25 cellular contexts compared by ENCODE assay signal in genomic region chr15:73015493-73015892, GRCh38. TPM values are rescaled to one million over a fixed set of nuclear protein-coding genes. Genes with fewer than 3 reads are reported as not detected.
A peak's percentile ranks its signal among the peaks of the same experiment; 100 is the strongest.
DNase-seq lines count a peak whose midpoint lies in the region; ATAC-seq and TF ChIP-seq lines count a peak whose summit lies in the region.
"Had no signal": no experiment of that assay in that cellular context is flagged by ENCODE, and none has a peak within 500 bp of the region (broad histone marks: within the 10 kb centered on the region; RNA-seq: fewer than 3 reads in every experiment).

No MANE protein-coding gene starts in this region.

- no peaks in the 10 kb centered on the region for H3K36me3 Mint-ChIP-seq in WTC11
- H3K36me3 Mint-ChIP-seq in activated T-helper 1 cell treated with anti-CD3 and anti-CD28 coated beads, Interleukin-12 subunit alpha, Interleukin-12 subunit beta, Interleukin-2, Interleukin-4 antibody, amounts not matched to agents 30 ng/mL and 10 ng/mL and 1 ng/mL, durations not matched to agents 14 hours and 24 hours and 36 hours (ENCODE audit: low read depth), result no peaks in the 10 kb centered on the region

- 0 out of 3 replicates have a peak, but pooled peaks have one; percentile 7 for TF ChIP-seq CTCF in GM12872 (IDR thresholded peaks at IDR 0.05; ENCODE audit: insufficient read depth, low read depth, low read length)
- TF ChIP-seq CTCF in HCT116 (IDR thresholded peaks at IDR 0.05 in 2 of 3, conservative IDR thresholded peaks at IDR 0.05 in 1 of 3; ENCODE audit: borderline replicate concordance in 1 of 3, insufficient read depth in 1 of 3, low read depth in 2 of 3, low read length in 2 of 3), result 0 out of 6 replicates have a peak, but pooled peaks of 1 of the 3 experiments have one; percentile 7
- TF ChIP-seq CTCF in WTC11 (IDR thresholded peaks at IDR 0.05), result no peak
- no peak for TF ChIP-seq CTCF in mucosa of descending colon (IDR thresholded peaks at IDR 0.05)
- no peak for TF ChIP-seq CTCF in adrenal gland (IDR thresholded peaks at IDR 0.05)

- TF ChIP-seq RAD21 in HCT116 (IDR thresholded peaks at IDR 0.05; ENCODE audit: low read depth), result no peak

- H3K27me3 Mint-ChIP-seq in WTC11 (ENCODE audit: low read depth), result peaks cover 4% of the 10 kb centered on the region; the same call in 1 of the 2 replicates
- H3K27me3 Mint-ChIP-seq in activated T-helper 1 cell treated with anti-CD3 and anti-CD28 coated beads, Interleukin-12 subunit alpha, Interleukin-12 subunit beta, Interleukin-2, Interleukin-4 antibody, amounts not matched to agents 30 ng/mL and 10 ng/mL and 1 ng/mL, durations not matched to agents 14 hours and 24 hours and 36 hours (ENCODE audit: insufficient read depth), result peaks cover 3% of the 10 kb centered on the region

- ATAC-seq in HCT116, result peak; percentile 53; the same call in 1 of the 2 replicates
- ATAC-seq in WTC11, result peak; percentile 86
- ATAC-seq in mucosa of descending colon, result peak; percentile 56
- ATAC-seq: Right ventricle myocardium inferior had no signal

- POLR2A ChIA-PET in HCT116 (lab: Charles Lee), result no interaction called here
- POLR2A ChIA-PET in WTC11 (lab: Charles Lee), result no interaction called here

- no peaks in the 10 kb centered on the region for H3K9me3 ChIP-seq in HCT116 (ENCODE audit: control insufficient read depth in 1 of 2, insufficient read depth in 1 of 2, low read depth in 1 of 2, low read length in 2 of 2)
- no peaks in the 10 kb centered on the region for H3K9me3 ChIP-seq in mucosa of descending colon
- no peaks in the 10 kb centered on the region for H3K9me3 ChIP-seq in adrenal gland (replicated peaks in 1 of 3)
- H3K9me3 ChIP-seq: MG63 had no signal

- peaks cover 27% of the 10 kb centered on the region for H3K4me1 Mint-ChIP-seq in WTC11
- no peaks in the 10 kb centered on the region for H3K4me1 Mint-ChIP-seq in activated T-helper 1 cell treated with anti-CD3 and anti-CD28 coated beads, Interleukin-12 subunit alpha, Interleukin-12 subunit beta, Interleukin-2, Interleukin-4 antibody, amounts not matched to agents 30 ng/mL and 10 ng/mL and 1 ng/mL, durations not matched to agents 14 hours and 24 hours and 36 hours (ENCODE audit: low read depth)

- H3K4me1 ChIP-seq in HCT116 (ENCODE audit: control insufficient read depth in 1 of 2, insufficient read depth in 2 of 2, low read length in 2 of 2) (no peaks in the 10 kb centered on the region), mucosa of descending colon (ENCODE audit: low read depth) (no peaks in the 10 kb centered on the region), adrenal gland (replicated peaks in 1 of 2) (no peaks in the 10 kb centered on the region)

- H2AFZ ChIP-seq in HCT116 (ENCODE audit: low read depth, low read length, poor library complexity, severe bottlenecking), result no peak overlapping the region

- H3K27ac ChIP-seq in HCT116 (ENCODE audit: low read depth, low read length) (no peak overlapping the region), adrenal gland (no peak overlapping the region)
- H3K27ac ChIP-seq: HL-60, SK-N-MC had no signal

- H3K4me3 Mint-ChIP-seq in WTC11, result no peak overlapping the region
- no peak overlapping the region for H3K4me3 Mint-ChIP-seq in activated T-helper 1 cell treated with anti-CD3 and anti-CD28 coated beads, Interleukin-12 subunit alpha, Interleukin-12 subunit beta, Interleukin-2, Interleukin-4 antibody, amounts not matched to agents 30 ng/mL and 10 ng/mL and 1 ng/mL, durations not matched to agents 14 hours and 24 hours and 36 hours
- H3K4me3 Mint-ChIP-seq: CD8-positive, alpha-beta memory T cell; IgD-negative memory B cell had no signal

- no peak overlapping the region for H3K4me2 ChIP-seq in HCT116 (ENCODE audit: low read length)

- BruUV-seq in HCT116 (replicated peaks; lab: Mats Ljungman, UMichigan), result no TSS peak

- intact Hi-C loops in HCT116 (cut with micrococcal nuclease) (no loop called here), mucosa of descending colon (cut with DNase I, micrococcal nuclease) (no loop called here), adrenal gland (cut with DNase I) (no loop called here)
- intact Hi-C loops in activated T-helper 1 cell treated with anti-CD3 and anti-CD28 coated beads, Interleukin-12 subunit alpha, Interleukin-12 subunit beta, Interleukin-2, Interleukin-4 antibody, amounts not matched to agents 30 ng/mL and 10 ng/mL and 1 ng/mL, durations not matched to agents 14 hours and 24 hours and 36 hours (cut with micrococcal nuclease), result no loop called here

- H3K9me3 Mint-ChIP-seq in WTC11, result no peaks in the 10 kb centered on the region
- H3K9me3 Mint-ChIP-seq in activated T-helper 1 cell treated with anti-CD3 and anti-CD28 coated beads, Interleukin-12 subunit alpha, Interleukin-12 subunit beta, Interleukin-2, Interleukin-4 antibody, amounts not matched to agents 30 ng/mL and 10 ng/mL and 1 ng/mL, durations not matched to agents 14 hours and 24 hours and 36 hours, result no peaks in the 10 kb centered on the region
- H3K9me3 Mint-ChIP-seq: CD8-positive, alpha-beta memory T cell had no signal

- H3K79me2 ChIP-seq in HCT116 (ENCODE audit: insufficient read depth, low read length), result no peaks in the 10 kb centered on the region

- no peak overlapping the region for H3K4me3 ChIP-seq in HCT116 (replicated peaks in 1 of 2; ENCODE audit: low read depth in 1 of 2, low read length in 2 of 2)
- no peak overlapping the region for H3K4me3 ChIP-seq in mucosa of descending colon
- no peak overlapping the region for H3K4me3 ChIP-seq in adrenal gland
- H3K4me3 ChIP-seq: MG63, SK-N-MC had no signal

- H3K9me2 ChIP-seq in HCT116 (ENCODE audit: insufficient read depth), result no peaks in the 10 kb centered on the region

- H3K27ac Mint-ChIP-seq in WTC11, result no peak overlapping the region
- no peak overlapping the region for H3K27ac Mint-ChIP-seq in activated T-helper 1 cell treated with anti-CD3 and anti-CD28 coated beads, Interleukin-12 subunit alpha, Interleukin-12 subunit beta, Interleukin-2, Interleukin-4 antibody, amounts not matched to agents 30 ng/mL and 10 ng/mL and 1 ng/mL, durations not matched to agents 14 hours and 24 hours and 36 hours

- no peaks in the 10 kb centered on the region for H4K20me1 ChIP-seq in HCT116 (ENCODE audit: insufficient read depth)

- no peak overlapping the region for H3K9ac ChIP-seq in HCT116 (ENCODE audit: low read length)

- CTCF ChIA-PET in HCT116 (lab: Charles Lee) (no interaction called here), WTC11 (lab: Charles Lee) (interaction anchor here (0.7 to 1.0 kb wide), 3 partner anchors 10 to 225 kb away, joined by 3 read pairs; no protein-coding TSS in a partner anchor)

- 86 to 95% (median 93%) methylated on average over 6 of the region's 6 CpGs for WGBS in adrenal gland, 4 donors

- H3K36me3 ChIP-seq in HCT116 (ENCODE audit: control insufficient read depth in 1 of 2, insufficient read depth in 2 of 2, low read length in 2 of 2) (no peaks in the 10 kb centered on the region), mucosa of descending colon (ENCODE audit: low read depth) (no peaks in the 10 kb centered on the region), adrenal gland (replicated peaks in 1 of 2) (no peaks in the 10 kb centered on the region)
- H3K36me3 ChIP-seq: MG63 had no signal

- RAD21 ChIA-PET in HCT116 (lab: Charles Lee; ENCODE audit: low non-redundant PET in 1 of 2, low total read pairs in 2 of 2, uncharacterized antibody in 2 of 2, unreplicated experiment in 2 of 2), result no interaction called here

- H3K27me3 ChIP-seq in HCT116 (ENCODE audit: insufficient read depth, low read length) (no peaks in the 10 kb centered on the region), adrenal gland (peaks cover 8% of the 10 kb centered on the region)
- H3K27me3 ChIP-seq: MG63 had no signal

- DNase-seq in HCT116 (ENCODE audit: low read depth, low spot score), result no peak
- peak; percentile 20 for DNase-seq in WTC11 (ENCODE audit: low spot score)
- no peak for DNase-seq in mucosa of descending colon
- no peak for DNase-seq in activated T-helper 1 cell treated with anti-CD3 and anti-CD28 coated beads, Interleukin-12 subunit alpha, Interleukin-12 subunit beta, Interleukin-2, Interleukin-4 antibody, amounts not matched to agents 30 ng/mL and 10 ng/mL and 1 ng/mL, durations not matched to agents 14 hours and 24 hours and 36 hours (ENCODE audit: low spot score)
- DNase-seq in adrenal gland, result no peak
- no peak for DNase-seq in activated effector memory CD4-positive, alpha-beta T cell treated with anti-CD3 and anti-CD28 coated beads, Interleukin-2, amount 50 U/mL, for 16 hours
- DNase-seq in NCI-H146 treated with DMSO at 0.1 percent for 48 hours (lab: John Stamatoyannopoulos, UW; ENCODE audit: unreplicated experiment), result no peak
- DNase-seq: C1 segment of cervical spinal cord; CD8-positive, alpha-beta memory T cell; DMS79 treated with DMSO at 0.1 percent for 48 hours; GOT3; Karpas-422; MG63; NCI-H1048; NCI-H1436; NCI-H2029; NCI-H2171; NCI-H446; NCI-H526 treated with DMSO at 0.1 percent for 48 hours; NK-92 treated with Interleukin-12 subunit alpha and Interleukin-12 subunit beta, amount 100 ng/mL, for 24 hours had no signal

- no peak for TF ChIP-seq POLR2A in HCT116 (IDR thresholded peaks at IDR 0.05; ENCODE audit: borderline replicate concordance, extremely low read depth, insufficient read depth, insufficient read length)
- no peak for TF ChIP-seq POLR2A in adrenal gland (IDR thresholded peaks at IDR 0.05)

TF ChIP-seq in HCT116, 20 proteins besides CTCF, POLR2A, EP300 and RAD21 (continues in another document):
- TF ChIP-seq POLR2AphosphoS5 (IDR thresholded peaks at IDR 0.05; ENCODE audit: low read depth, low read length) (no peak), EZH2 (IDR thresholded peaks at IDR 0.05) (no peak), ELF1 (IDR thresholded peaks at IDR 0.05; ENCODE audit: borderline replicate concordance, low read depth) (no peak), ZNF274 (IDR thresholded peaks at IDR 0.05; ENCODE audit: low read depth, low read length) (no peak)

TF ChIP-seq in WTC11, 78 proteins besides CTCF, POLR2A, EP300 and RAD21 (continues in another document):
- peak; percentile 99 for TF ChIP-seq ZNF121 (CRISPR knock-in tag; IDR thresholded peaks at IDR 0.05)

RNA-seq across cellular contexts. Expression of gene NEO1, which starts 36.8 kb away (rescaled TPM):
- total RNA-seq in HCT116 (2021; ENCODE audit: unreplicated experiment), result 30.0 TPM
- polyA plus RNA-seq in HCT116 (2012), result 25.7 and 26.7 TPM in 2 replicates
- total RNA-seq in WTC11 (2021), result 33.4 to 39.5 TPM (median 37.1 TPM) in 3 replicates
- total RNA-seq in mucosa of descending colon, result 100 to 1,000 TPM; 106 to 188 (median 166) TPM
- 5.6 and 9.1 TPM in 2 replicates for total RNA-seq in activated T-helper 1 cell treated with anti-CD3 and anti-CD28 coated beads, Interleukin-12 subunit alpha, Interleukin-12 subunit beta, Interleukin-2, Interleukin-4 antibody, amounts not matched to agents 30 ng/mL and 10 ng/mL and 1 ng/mL, durations not matched to agents 14 hours and 24 hours and 36 hours
- 10 to 100 TPM; 13.8 to 28.6 (median 20.9) TPM for total RNA-seq in adrenal gland
- 10 to 100 TPM in 1 of 3 donors, 1 to 10 TPM in 2; 5.7 to 14.9 (median 7.6) TPM for polyA plus RNA-seq in adrenal gland
